Comparison of ENCODE assay signal across 10 cellular contexts in genomic region chr6:35725081-35725708, GRCh38. TPM values are rescaled to one million over a fixed set of nuclear protein-coding genes. Genes with fewer than 3 reads are reported as not detected.
A peak's percentile ranks its signal among the peaks of the same experiment; 100 is the strongest.
DNase-seq lines count a peak whose midpoint lies in the region; ATAC-seq, FAIRE-seq and TF ChIP-seq lines count a peak whose summit lies in the region.
"Had no signal": no experiment of that assay in that cellular context is flagged by ENCODE, and none has a peak within 500 bp of the region (broad histone marks: within the 10 kb centered on the region; RNA-seq: fewer than 3 reads in every experiment).

No MANE protein-coding gene starts in this region.

- peaks cover 7% of the 10 kb centered on the region; the same call in 1 of the 2 replicates for H3F3A ChIP-seq in GM23338 (replicated peaks; ENCODE audit: low read depth)

- H4K20me1 ChIP-seq in GM23338 (replicated peaks; ENCODE audit: insufficient read depth), result no peaks in the 10 kb centered on the region

- H3K36me3 Mint-ChIP-seq in GM23338 (ENCODE audit: low read depth), result no peaks in the 10 kb centered on the region; the same call in 2 of the 3 replicates
- H3K36me3 Mint-ChIP-seq in activated T-helper 1 cell treated with anti-CD3 and anti-CD28 coated beads, Interleukin-12 subunit alpha, Interleukin-12 subunit beta, Interleukin-2, Interleukin-4 antibody, amounts not matched to agents 30 ng/mL and 10 ng/mL and 1 ng/mL, durations not matched to agents 14 hours and 24 hours and 36 hours (ENCODE audit: low read depth), result no peaks in the 10 kb centered on the region

- H3K79me2 ChIP-seq in GM23338 (replicated peaks; ENCODE audit: insufficient read depth), result no peaks in the 10 kb centered on the region

- H3K4me3 Mint-ChIP-seq in GM23338, result no peak overlapping the region
- H3K4me3 Mint-ChIP-seq in activated T-helper 1 cell treated with anti-CD3 and anti-CD28 coated beads, Interleukin-12 subunit alpha, Interleukin-12 subunit beta, Interleukin-2, Interleukin-4 antibody, amounts not matched to agents 30 ng/mL and 10 ng/mL and 1 ng/mL, durations not matched to agents 14 hours and 24 hours and 36 hours, result peak overlapping the region; percentile 20

- no peak for TF ChIP-seq CTCF in GM23338 (conservative IDR thresholded peaks at IDR 0.05; ENCODE audit: low read depth in 2 of 2)

- ATAC-seq in GM23338, result no peak
- no peak for ATAC-seq in GM18868 (IDR thresholded peaks at IDR 0.05; ENCODE audit: unreplicated experiment)

- H3K27ac Mint-ChIP-seq in GM23338, result no peak overlapping the region
- peak overlapping the region; percentile 32 for H3K27ac Mint-ChIP-seq in activated T-helper 1 cell treated with anti-CD3 and anti-CD28 coated beads, Interleukin-12 subunit alpha, Interleukin-12 subunit beta, Interleukin-2, Interleukin-4 antibody, amounts not matched to agents 30 ng/mL and 10 ng/mL and 1 ng/mL, durations not matched to agents 14 hours and 24 hours and 36 hours

- WGBS in small intestine, 3 donors, result 41 to 68% (median 56%) methylated on average over 5 of the region's 5 CpGs

- H3K9me3 ChIP-seq in small intestine (ENCODE audit: control insufficient read depth, low read depth), result no peaks in the 10 kb centered on the region
- H3K9me3 ChIP-seq in MG63, result no peaks in the 10 kb centered on the region

- no peaks in the 10 kb centered on the region for H3K36me3 ChIP-seq in GM23338 (ENCODE audit: insufficient read depth)
- no peaks in the 10 kb centered on the region for H3K36me3 ChIP-seq in small intestine (ENCODE audit: control insufficient read depth in 2 of 2, insufficient read depth in 2 of 2, low read length in 2 of 2)
- H3K36me3 ChIP-seq in MG63, result no peaks in the 10 kb centered on the region

- H3K27me3 Mint-ChIP-seq in GM23338 (ENCODE audit: insufficient read depth, low read depth, poor library complexity), result peaks cover 33% of the 10 kb centered on the region
- peaks cover 3% of the 10 kb centered on the region for H3K27me3 Mint-ChIP-seq in activated T-helper 1 cell treated with anti-CD3 and anti-CD28 coated beads, Interleukin-12 subunit alpha, Interleukin-12 subunit beta, Interleukin-2, Interleukin-4 antibody, amounts not matched to agents 30 ng/mL and 10 ng/mL and 1 ng/mL, durations not matched to agents 14 hours and 24 hours and 36 hours (ENCODE audit: insufficient read depth)

- H3K9me3 Mint-ChIP-seq in GM23338, result no peaks in the 10 kb centered on the region
- H3K9me3 Mint-ChIP-seq in activated T-helper 1 cell treated with anti-CD3 and anti-CD28 coated beads, Interleukin-12 subunit alpha, Interleukin-12 subunit beta, Interleukin-2, Interleukin-4 antibody, amounts not matched to agents 30 ng/mL and 10 ng/mL and 1 ng/mL, durations not matched to agents 14 hours and 24 hours and 36 hours, result no peaks in the 10 kb centered on the region

- H3K9me2 ChIP-seq in GM23338 (ENCODE audit: insufficient read depth), result no peaks in the 10 kb centered on the region

- H3K4me3 ChIP-seq in GM23338 (no peak overlapping the region), small intestine (ENCODE audit: low read depth in 1 of 2, low read length in 2 of 2) (no peak overlapping the region), MG63 (no peak overlapping the region)

- peaks cover 32% of the 10 kb centered on the region for H3K4me1 ChIP-seq in GM23338 (ENCODE audit: insufficient read depth)
- peaks cover 22 to 31% of the 10 kb centered on the region in 2 donors for H3K4me1 ChIP-seq in small intestine (ENCODE audit: control insufficient read depth in 2 of 2, insufficient read depth in 1 of 2, low read depth in 1 of 2, low read length in 1 of 2)

- H2AFZ ChIP-seq in GM23338, result no peak overlapping the region

- peaks cover 19% of the 10 kb centered on the region for H3K27me3 ChIP-seq in GM23338 (ENCODE audit: insufficient read depth)
- H3K27me3 ChIP-seq in layer of hippocampus (ENCODE audit: control insufficient read depth, insufficient read depth, low read length), result no peaks in the 10 kb centered on the region
- no peaks in the 10 kb centered on the region for H3K27me3 ChIP-seq in small intestine (ENCODE audit: control insufficient read depth in 2 of 2, insufficient read depth in 2 of 2, low read length in 2 of 2)
- H3K27me3 ChIP-seq in MG63, result no peaks in the 10 kb centered on the region

- FAIRE-seq in small intestine (lab: Jason Lieb, UNC), result no peak

- intact Hi-C loops in activated T-helper 1 cell treated with anti-CD3 and anti-CD28 coated beads, Interleukin-12 subunit alpha, Interleukin-12 subunit beta, Interleukin-2, Interleukin-4 antibody, amounts not matched to agents 30 ng/mL and 10 ng/mL and 1 ng/mL, durations not matched to agents 14 hours and 24 hours and 36 hours (cut with micrococcal nuclease), result no loop called here

- no peak for DNase-seq in GM23338 (ENCODE audit: low spot score)
- no peak for DNase-seq in activated T-helper 1 cell treated with anti-CD3 and anti-CD28 coated beads, Interleukin-12 subunit alpha, Interleukin-12 subunit beta, Interleukin-2, Interleukin-4 antibody, amounts not matched to agents 30 ng/mL and 10 ng/mL and 1 ng/mL, durations not matched to agents 14 hours and 24 hours and 36 hours (ENCODE audit: low spot score)
- peak; percentile 32 for DNase-seq in small intestine
- no peak for DNase-seq in activated CD8-positive, alpha-beta memory T cell treated with anti-CD3 and anti-CD28 coated beads, Interleukin-2, amount 50 U/mL, for 4 hours
- DNase-seq in MG63, result no peak
- no peak for DNase-seq in KG1 (lab: John Stamatoyannopoulos, UW)
- DNase-seq: T-helper 9 cell had no signal

- H3K27ac ChIP-seq in GM23338 (ENCODE audit: low read depth) (no peak overlapping the region), layer of hippocampus (ENCODE audit: low read depth, low read length) (peak overlapping the region; percentile 99), small intestine (ENCODE audit: low read depth in 1 of 2, low read length in 1 of 2) (peak overlapping the region; percentile 98 to 100)

- peak overlapping the region; percentile 43; the same call in 1 of the 2 replicates for H3K4me2 ChIP-seq in GM23338

- peaks cover 55% of the 10 kb centered on the region for H3K4me1 Mint-ChIP-seq in GM23338
- peaks cover 69% of the 10 kb centered on the region for H3K4me1 Mint-ChIP-seq in activated T-helper 1 cell treated with anti-CD3 and anti-CD28 coated beads, Interleukin-12 subunit alpha, Interleukin-12 subunit beta, Interleukin-2, Interleukin-4 antibody, amounts not matched to agents 30 ng/mL and 10 ng/mL and 1 ng/mL, durations not matched to agents 14 hours and 24 hours and 36 hours (ENCODE audit: low read depth)

TF ChIP-seq in GM23338, 12 proteins besides CTCF, POLR2A, EP300 and RAD21 (continues in another document):
- TF ChIP-seq EZH2phosphoT487 (IDR thresholded peaks at IDR 0.05; ENCODE audit: unreplicated experiment) (no peak), EZH2 (IDR thresholded peaks at IDR 0.05; ENCODE audit: low read depth, unreplicated experiment) (no peak), ETS1 (IDR thresholded peaks at IDR 0.05) (no peak), NANOG (IDR thresholded peaks at IDR 0.05; ENCODE audit: borderline replicate concordance) (no peak)

RNA-seq across cellular contexts. Expression of gene ARMC12, which starts 11.6 kb away (rescaled TPM):
- 0.90 and 1.3 TPM in 2 replicates for total RNA-seq in GM23338 (2014; rRNA removed; shearing (Covaris generic))
- polyA plus RNA-seq in GM23338 (2016; fragmentation: Nextera tagmentation; extraction: Ambion mirVana), result 0.94 TPM in 2 replicates
- total RNA-seq in activated T-helper 1 cell treated with anti-CD3 and anti-CD28 coated beads, Interleukin-12 subunit alpha, Interleukin-12 subunit beta, Interleukin-2, Interleukin-4 antibody, amounts not matched to agents 30 ng/mL and 10 ng/mL and 1 ng/mL, durations not matched to agents 14 hours and 24 hours and 36 hours, result 0.24 and 0.41 TPM in 2 replicates
- 1 to 10 TPM in 1 of 3 donors, under 1 TPM in 1, not detected in 1; 0.72 to 2.5 TPM for polyA plus RNA-seq in small intestine
- not detected in 2 replicates for total RNA-seq in MG63 (2014; rRNA removed; shearing (Covaris generic); ENCODE audit: low replicate concordance)

RNA-seq across cellular contexts. Expression of gene FKBP5, which starts 36.5 kb away (rescaled TPM):
- total RNA-seq in GM23338 (2014; rRNA removed; shearing (Covaris generic)), result 24.3 and 28.6 TPM in 2 replicates
- polyA plus RNA-seq in GM23338 (2016; fragmentation: Nextera tagmentation; extraction: Ambion mirVana) (17.7 and 19.8 TPM in 2 replicates), small intestine (100 to 1,000 TPM in 2 of 3 donors, 10 to 100 TPM in 1; 62.7 to 150 (median 115) TPM)
- 60.9 and 62.4 TPM in 2 replicates for total RNA-seq in activated T-helper 1 cell treated with anti-CD3 and anti-CD28 coated beads, Interleukin-12 subunit alpha, Interleukin-12 subunit beta, Interleukin-2, Interleukin-4 antibody, amounts not matched to agents 30 ng/mL and 10 ng/mL and 1 ng/mL, durations not matched to agents 14 hours and 24 hours and 36 hours
- 9.4 and 10.3 TPM in 2 replicates for total RNA-seq in MG63 (2014; rRNA removed; shearing (Covaris generic); ENCODE audit: low replicate concordance)

RNA-seq across cellular contexts. Expression of gene CLPSL2, which starts 51.2 kb away (rescaled TPM):
- 3.1 TPM in 1 of 2 replicates, not detected in the other for total RNA-seq in GM23338 (2014; rRNA removed; shearing (Covaris generic))
- polyA plus RNA-seq in GM23338 (2016; fragmentation: Nextera tagmentation; extraction: Ambion mirVana), result 2.9 and 3.6 TPM in 2 replicates
- not detected in 2 replicates for total RNA-seq in activated T-helper 1 cell treated with anti-CD3 and anti-CD28 coated beads, Interleukin-12 subunit alpha, Interleukin-12 subunit beta, Interleukin-2, Interleukin-4 antibody, amounts not matched to agents 30 ng/mL and 10 ng/mL and 1 ng/mL, durations not matched to agents 14 hours and 24 hours and 36 hours
- polyA plus RNA-seq in small intestine, result not detected
- total RNA-seq in MG63 (2014; rRNA removed; shearing (Covaris generic); ENCODE audit: low replicate concordance), result not detected in 2 replicates
- total RNA-seq: posterior vena cava had no signal

RNA-seq across cellular contexts. Expression of gene CLPSL1, which starts 55.6 kb away (rescaled TPM):
- not detected in 2 replicates for total RNA-seq in GM23338 (2014; rRNA removed; shearing (Covaris generic))
- polyA plus RNA-seq in GM23338 (2016; fragmentation: Nextera tagmentation; extraction: Ambion mirVana) (0.80 TPM in 1 of 2 replicates, not detected in the other), small intestine (not detected)
- not detected in 2 replicates for total RNA-seq in activated T-helper 1 cell treated with anti-CD3 and anti-CD28 coated beads, Interleukin-12 subunit alpha, Interleukin-12 subunit beta, Interleukin-2, Interleukin-4 antibody, amounts not matched to agents 30 ng/mL and 10 ng/mL and 1 ng/mL, durations not matched to agents 14 hours and 24 hours and 36 hours
- not detected in 2 replicates for total RNA-seq in MG63 (2014; rRNA removed; shearing (Covaris generic); ENCODE audit: low replicate concordance)
- total RNA-seq: posterior vena cava had no signal
